ENCODE assay signal across 22 cellular contexts in the genomic region with DNA sequence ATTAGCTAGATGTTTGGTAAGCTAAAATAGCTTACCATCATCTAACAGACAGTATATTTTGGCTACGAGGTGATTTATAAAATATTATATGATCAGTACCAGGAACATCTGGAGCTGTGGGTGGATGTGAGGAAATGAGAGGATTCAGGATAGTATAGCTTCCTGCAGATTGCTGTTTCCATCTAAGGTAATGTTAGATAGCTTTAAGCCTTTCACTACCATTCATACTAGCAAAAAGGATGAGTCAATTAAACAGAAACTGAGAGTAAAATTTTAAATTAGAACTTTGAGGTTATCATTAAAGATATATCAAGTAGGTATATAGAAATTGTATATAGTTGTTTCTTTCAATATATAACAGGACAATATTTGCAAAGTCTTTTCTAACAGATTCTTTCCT. TPM values are rescaled to one million over a fixed set of nuclear protein-coding genes. Genes with fewer than 3 reads are reported as not detected.
DNase-seq lines count a peak whose midpoint lies in the region; ATAC-seq, FAIRE-seq and TF ChIP-seq lines count a peak whose summit lies in the region.
"Had no signal": no experiment of that assay in that cellular context is flagged by ENCODE, and none has a peak within 500 bp of the region (broad histone marks: within the 10 kb centered on the region; RNA-seq: fewer than 3 reads in every experiment).

No MANE protein-coding gene starts in this region.

- DNase-seq in GM12891 (ENCODE audit: insufficient read length, low spot score) (no peak), SK-N-DZ (ENCODE audit: low spot score) (no peak), urothelium cell line (ENCODE audit: low spot score) (no peak), sciatic nerve (ENCODE audit: low spot score) (no peak)
- DNase-seq: CD4-positive, CD25-positive, alpha-beta regulatory T cell; COR-L47; DMS79 treated with DMSO at 0.1 percent for 48 hours; GOT3; HCEC 1CT; IMR-90; NCI-H1105; NCI-H146; NCI-H2029; NCI-H2227 treated with DMSO at 0.1 percent for 48 hours; NCI-H510A; NCI-H748 treated with DMSO at 0.1 percent for 48 hours; NK-92 treated with Interleukin-12 subunit alpha and Interleukin-12 subunit beta, amount 100 ng/mL, for 24 hours; Peyer's patch; T-cell had no signal

- FAIRE-seq in GM12891 (lab: Jason Lieb, UNC) (no peak), urothelium cell line (lab: Jason Lieb, UNC) (no peak)

- intact Hi-C loops in sciatic nerve (cut with DNase I), result loop anchor here (2.0 kb wide), 1 partner anchor 50 kb away; no protein-coding TSS in a partner anchor

- no peak for TF ChIP-seq POLR2A in GM12891 (IDR thresholded peaks at IDR 0.05; ENCODE audit: low read depth, low read length)

- ATAC-seq in GM18502 (IDR thresholded peaks at IDR 0.05; ENCODE audit: poor library complexity, unreplicated experiment) (peak; percentile 44), GM21390 (IDR thresholded peaks at IDR 0.05; ENCODE audit: unreplicated experiment) (peak; percentile 43), HG03442 (IDR thresholded peaks at IDR 0.05; ENCODE audit: unreplicated experiment) (peak; percentile 42), sciatic nerve (no peak)
- ATAC-seq: T-cell had no signal

TF ChIP-seq in GM12891, 5 proteins besides CTCF, POLR2A, EP300 and RAD21:
- TF ChIP-seq SPI1 (IDR thresholded peaks at IDR 0.05; ENCODE audit: low read depth, low read length), result 0 out of 2 replicates have a peak, but pooled peaks have one; percentile 2
- no peak for TF ChIP-seq TAF1 (IDR thresholded peaks at IDR 0.05; ENCODE audit: low read depth, low read length)

RNA-seq across cellular contexts. Expression of a gene that starts 8.0 kb away (rescaled TPM):
- polyA plus RNA-seq in GM12891 (2012; ENCODE audit: low read depth, missing spikeins), result 1.6 TPM
- 0.03 TPM in 1 of 2 replicates, not detected in the other for polyA plus RNA-seq in SK-N-DZ (2014; cell fraction: cytosol; rRNA removed)
- polyA plus RNA-seq in SK-N-DZ (2014; cell fraction: nucleus; rRNA removed), result 0.07 and 0.13 TPM in 2 replicates
- 145 TPM for total RNA-seq in sciatic nerve
